Comparison of ENCODE assay signal across 18 cellular contexts in genomic region chr12:14510574-14510973, GRCh38. TPM values are rescaled to one million over a fixed set of nuclear protein-coding genes. Genes with fewer than 3 reads are reported as not detected.
DNase-seq lines count a peak whose midpoint lies in the region; ATAC-seq, FAIRE-seq and TF ChIP-seq lines count a peak whose summit lies in the region.
"Had no signal": no experiment of that assay in that cellular context is flagged by ENCODE, and none has a peak within 500 bp of the region (broad histone marks: within the 10 kb centered on the region; RNA-seq: fewer than 3 reads in every experiment).

No MANE protein-coding gene starts in this region.

- H3K9me3 ChIP-seq in GM12878 (replicated peaks; ENCODE audit: control insufficient read depth, insufficient read depth, low read length) (no peaks in the 10 kb centered on the region), T-helper 17 cell (ENCODE audit: control insufficient read depth, low read length, poor library complexity, severe bottlenecking) (no peaks in the 10 kb centered on the region)
- H3K9me3 ChIP-seq: BE2C, HAP-1 had no signal

- no peaks in the 10 kb centered on the region for H3K27me3 Mint-ChIP-seq in nephron progenitor cell (ENCODE audit: low read depth, poor library complexity)
- no peaks in the 10 kb centered on the region for H3K27me3 Mint-ChIP-seq in T-helper 17 cell

- TF ChIP-seq EP300 in GM12878 (IDR thresholded peaks at IDR 0.05; ENCODE audit: borderline replicate concordance in 1 of 2, control insufficient read depth in 1 of 2, low read depth in 2 of 2, low read length in 2 of 2): no peak

- H3K36me3 ChIP-seq in GM12878 (ENCODE audit: control insufficient read depth in 2 of 2, insufficient read depth in 2 of 2, low read length in 1 of 2): no peaks in the 10 kb centered on the region
- H3K36me3 ChIP-seq: HAP-1 had no signal

- RAD21 ChIA-PET in GM12878 (lab: Charles Lee; ENCODE audit: unreplicated experiment): no interaction called here

- H3K27me3 ChIP-seq in GM12878 (replicated peaks in 1 of 2; ENCODE audit: control insufficient read depth in 2 of 2, insufficient read depth in 2 of 2, low read length in 1 of 2): no peaks in the 10 kb centered on the region
- H3K27me3 ChIP-seq: BE2C had no signal

- CTCF ChIA-PET in GM12878 (lab: Yijun Ruan, JAX): interaction anchor here (1.1 kb wide), 1 partner anchor 207 kb away, joined by 4 read pairs; no protein-coding TSS in a partner anchor

- no peak overlapping the region for H3K4me2 ChIP-seq in GM12878 (ENCODE audit: control insufficient read depth, insufficient read depth)

- no peak for TF ChIP-seq POLR2A in GM12878 (IDR thresholded peaks at IDR 0.05; ENCODE audit: low read depth, low read length)

- ATAC-seq in GM12878: peak; percentile 36; the same call in 2 of the 3 replicates
- no peak for ATAC-seq in T-helper 17 cell
- no peak for ATAC-seq in GM21447 (IDR thresholded peaks at IDR 0.05; ENCODE audit: unreplicated experiment)

- no peak overlapping the region for H3K4me3 ChIP-seq in GM12878
- H3K4me3 ChIP-seq: HAP-1 had no signal

- no peaks in the 10 kb centered on the region for H3K79me2 ChIP-seq in GM12878 (ENCODE audit: control insufficient read depth, insufficient read depth, low read length)

- TF ChIP-seq CTCF in GM12878 (IDR thresholded peaks at IDR 0.05 in 2 of 3, conservative IDR thresholded peaks at IDR 0.05 in 1 of 3; ENCODE audit: control insufficient read depth in 2 of 3, extremely low read depth in 1 of 3, insufficient read depth in 1 of 3, low read depth in 3 of 3, low read length in 3 of 3) (no peak), nephron progenitor cell (IDR thresholded peaks at IDR 0.05) (no peak)

- H3K4me3 Mint-ChIP-seq in nephron progenitor cell: no peak overlapping the region
- H3K4me3 Mint-ChIP-seq in T-helper 17 cell: no peak overlapping the region
- H3K4me3 Mint-ChIP-seq: CD8-positive, alpha-beta memory T cell had no signal

- no peak overlapping the region for H3K27ac ChIP-seq in GM12878 (ENCODE audit: control insufficient read depth, insufficient read depth)
- H3K27ac ChIP-seq: C4-2B, HL-60 had no signal

- POLR2A ChIA-PET in GM12878 (lab: Charles Lee): no interaction called here

- no peak for FAIRE-seq in GM12878 (lab: Jason Lieb, UNC)
- FAIRE-seq: A204.1 had no signal

- no peaks in the 10 kb centered on the region for H3K9me3 Mint-ChIP-seq in nephron progenitor cell
- H3K9me3 Mint-ChIP-seq: CD8-positive, alpha-beta memory T cell had no signal

- H3K4me1 Mint-ChIP-seq in nephron progenitor cell (no peaks in the 10 kb centered on the region), T-helper 17 cell (peaks cover 4% of the 10 kb centered on the region)

- intact Hi-C loops in GM12878 (cut with micrococcal nuclease; ENCODE audit: unreplicated experiment): loop anchor here (5.0 kb wide), 1 partner anchor 152 kb away; no protein-coding TSS in a partner anchor

- H4K20me1 ChIP-seq in GM12878 (ENCODE audit: control insufficient read depth, insufficient read depth): no peaks in the 10 kb centered on the region

- H3K27ac Mint-ChIP-seq in nephron progenitor cell (peak overlapping the region; percentile 70), T-helper 17 cell (no peak overlapping the region)

- 20% methylated on average over 3 of the region's 3 CpGs for WGBS in GM12878 (ENCODE audit: insufficient coverage, insufficient replicate concordance, low lambda C conversion rate, missing lambda C conversion rate)

- H2AFZ ChIP-seq in GM12878 (ENCODE audit: control insufficient read depth, low read depth, low read length): no peak overlapping the region

- no peaks in the 10 kb centered on the region for H3K4me1 ChIP-seq in GM12878 (ENCODE audit: control insufficient read depth, insufficient read depth, low read length)
- H3K4me1 ChIP-seq: BE2C, HAP-1 had no signal

- H3K36me3 Mint-ChIP-seq in nephron progenitor cell (ENCODE audit: low read depth): peaks cover 38% of the 10 kb centered on the region
- peaks cover 2% of the 10 kb centered on the region for H3K36me3 Mint-ChIP-seq in T-helper 17 cell (ENCODE audit: low read depth)

- no peak for TF ChIP-seq RAD21 in GM12878 (IDR thresholded peaks at IDR 0.05; ENCODE audit: insufficient read depth, low read depth, low read length)

- H3K9ac ChIP-seq in GM12878 (ENCODE audit: control insufficient read depth, insufficient read depth, low read length): no peak overlapping the region

- SMC1A ChIA-PET in GM12878 (lab: Charles Lee; ENCODE audit: uncharacterized antibody, unreplicated experiment): interaction anchor here (0.6 kb wide), 1 partner anchor 134 kb away, joined by 3 read pairs; no protein-coding TSS in a partner anchor

- BruUV-seq in GM12878 (replicated peaks; lab: Mats Ljungman, UMichigan): no TSS peak

- in situ Hi-C loops in GM12878 (cut with MboI): no loop called here

- DNase-seq in CD1c-positive myeloid dendritic cell (ENCODE audit: extremely low spot score) (peak; percentile 6), ELF-1 (ENCODE audit: low read depth, low spot score) (peak; percentile 69), GM12878 (ENCODE audit: low read depth, low spot score) (no peak), nephron progenitor cell (no peak), DMS153 (lab: John Stamatoyannopoulos, UW) (no peak), T-helper 17 cell (no peak)
- no peak for DNase-seq in stimulated activated CD4-positive, alpha-beta T cell treated with anti-CD3 and anti-CD28 coated beads, Interleukin-2, amount 100 ng/mL, for 24 hours
- DNase-seq: BE2C; CD8-positive, alpha-beta memory T cell; DMS 273 treated with DMSO at 0.1 percent for 48 hours; DMS79; GDM1; GOT3 had no signal

TF ChIP-seq in GM12878, 131 proteins besides CTCF, POLR2A, EP300 and RAD21 (continues in another document):
- TF ChIP-seq RELB (IDR thresholded peaks at IDR 0.05; ENCODE audit: low read depth) (no peak), MYB (IDR thresholded peaks at IDR 0.05; ENCODE audit: borderline replicate concordance, low read depth, low read length) (no peak)
- TF ChIP-seq, protein P1, sequence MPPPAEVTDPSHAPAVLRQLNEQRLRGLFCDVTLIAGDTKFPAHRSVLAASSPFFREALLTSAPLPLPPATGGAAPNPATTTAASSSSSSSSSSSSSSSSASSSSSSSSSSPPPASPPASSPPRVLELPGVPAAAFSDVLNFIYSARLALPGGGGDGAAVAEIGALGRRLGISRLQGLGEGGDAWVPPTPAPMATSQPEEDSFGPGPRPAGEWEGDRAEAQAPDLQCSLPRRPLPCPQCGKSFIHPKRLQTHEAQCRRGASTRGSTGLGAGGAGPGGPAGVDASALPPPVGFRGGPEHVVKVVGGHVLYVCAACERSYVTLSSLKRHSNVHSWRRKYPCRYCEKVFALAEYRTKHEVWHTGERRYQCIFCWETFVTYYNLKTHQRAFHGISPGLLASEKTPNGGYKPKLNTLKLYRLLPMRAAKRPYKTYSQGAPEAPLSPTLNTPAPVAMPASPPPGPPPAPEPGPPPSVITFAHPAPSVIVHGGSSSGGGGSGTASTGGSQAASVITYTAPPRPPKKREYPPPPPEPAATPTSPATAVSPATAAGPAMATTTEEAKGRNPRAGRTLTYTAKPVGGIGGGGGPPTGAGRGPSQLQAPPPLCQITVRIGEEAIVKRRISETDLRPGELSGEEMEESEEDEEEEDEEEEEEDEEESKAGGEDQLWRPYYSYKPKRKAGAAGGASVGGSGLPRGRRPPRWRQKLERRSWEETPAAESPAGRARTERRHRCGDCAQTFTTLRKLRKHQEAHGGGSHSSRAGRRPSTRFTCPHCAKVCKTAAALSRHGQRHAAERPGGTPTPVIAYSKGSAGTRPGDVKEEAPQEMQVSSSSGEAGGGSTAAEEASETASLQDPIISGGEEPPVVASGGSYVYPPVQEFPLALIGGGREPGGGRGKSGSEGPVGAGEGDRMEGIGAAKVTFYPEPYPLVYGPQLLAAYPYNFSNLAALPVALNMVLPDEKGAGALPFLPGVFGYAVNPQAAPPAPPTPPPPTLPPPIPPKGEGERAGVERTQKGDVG (CRISPR knock-in tag; IDR thresholded peaks at IDR 0.05): no peak

RNA-seq across cellular contexts. Expression of gene PLBD1, which starts 57.1 kb away (rescaled TPM):
- not detected in 2 replicates for total RNA-seq in GM12878 (2013; cell fraction: nucleolus; rRNA removed)
- total RNA-seq in GM12878 (2014; rRNA removed): 0.23 and 0.76 TPM in 2 replicates
- 0.23 and 0.54 TPM in 2 replicates for total RNA-seq in GM12878 (2014; rRNA removed; fragmentation: Illumina TruSeq; extraction: Trizol)
- 0.28 and 0.35 TPM in 2 replicates for total RNA-seq in GM12878 (2021)
- polyA plus RNA-seq in GM12878 (2011; ENCODE audit: low read depth): 0.22 TPM
- not detected in 2 replicates for polyA plus RNA-seq in GM12878 (2011; rRNA removed)
- not detected in 2 replicates for polyA plus RNA-seq in GM12878 (2011; cell fraction: cytosol; rRNA removed)
- polyA plus RNA-seq in GM12878 (2011; cell fraction: nucleus; rRNA removed): not detected in 2 replicates
- polyA plus RNA-seq in GM12878 (2012): 0.14 and 0.38 TPM in 2 replicates
- 0.34 and 2.9 TPM in 2 replicates for polyA plus RNA-seq in GM12878 (2014; fragmentation: Illumina TruSeq; extraction: Trizol)
- polyA plus RNA-seq in GM12878 (2014; fragmentation: Nextera tagmentation; extraction: Ambion mirVana): under 1 TPM; 0.20 to 0.23 TPM
- polyA plus RNA-seq in GM12878 (2014; rRNA removed): 0.19 and 0.99 TPM in 2 replicates
- polyA plus RNA-seq in GM12878 (2016; fragmentation: Nextera tagmentation; extraction: Ambion mirVana): under 1 TPM; 0.27 to 0.39 TPM
- polyA minus RNA-seq in GM12878 (2011; rRNA and poly(A)+ RNA removed): not detected in 2 replicates
- not detected in 2 replicates for polyA minus RNA-seq in GM12878 (2011; cell fraction: cytosol; rRNA and poly(A)+ RNA removed)
- polyA minus RNA-seq in GM12878 (2011; cell fraction: nucleus; rRNA and poly(A)+ RNA removed): not detected in 2 replicates
- total RNA-seq in T-helper 17 cell: 1 to 10 TPM; 1.8 to 5.1 TPM
- polyA plus RNA-seq: CD8-positive, alpha-beta memory T cell had no signal

Comparison
In these comparisons a context has a peak if more than half of its experiments do, and no peak if none do; other contexts are left out.
1. DNase-seq: peak in CD1c-positive myeloid dendritic cell (single experiment) and ELF-1 (single experiment); none in GM12878 (single experiment), nephron progenitor cell (single experiment), DMS153 (single experiment), T-helper 17 cell (0 of 3) and stimulated activated CD4-positive, alpha-beta T cell treated with anti-CD3 and anti-CD28 coated beads, Interleukin-2, amount 100 ng/mL, for 24 hours (0 of 2).